Comparison of ENCODE assay signal across 8 cellular contexts in genomic region chr1:147172168-147173016, GRCh38. TPM values are rescaled to one million over a fixed set of nuclear protein-coding genes. Genes with fewer than 3 reads are reported as not detected.
A peak's percentile ranks its signal among the peaks of the same experiment; 100 is the strongest.
DNase-seq lines count a peak whose midpoint lies in the region; ATAC-seq and TF ChIP-seq lines count a peak whose summit lies in the region.

TSS of gene PRKAB2 (minus strand) at chr1:147172470. CDS start at chr1:147172144, 326 bp downstream.

- H3K36me3 ChIP-seq in SK-N-MC (ENCODE audit: insufficient read depth, low read length): peaks cover 4% of the 10 kb centered on the region; the same call in 1 of the 2 replicates

- H3K4me3 ChIP-seq in SK-N-MC: peak within 1 kb of the TSS; percentile 95

- H3K9ac ChIP-seq in SK-N-MC (ENCODE audit: insufficient read length): peak within 1 kb of the TSS; percentile 83

- H3K9me3 Mint-ChIP-seq in activated naive CD4-positive, alpha-beta T cell treated with anti-CD3 and anti-CD28 coated beads, Interleukin-2, amount 50 U/mL, for 72 hours: peaks cover under 1 to 16% of the 10 kb centered on the region in 2 donors

- peak; percentile 52 for TF ChIP-seq POLR2A in GM10847 (IDR thresholded peaks at IDR 0.05; ENCODE audit: extremely low read depth, insufficient read length)

- H3K27ac Mint-ChIP-seq in activated naive CD4-positive, alpha-beta T cell treated with anti-CD3 and anti-CD28 coated beads, Interleukin-2, amount 50 U/mL, for 72 hours: peak within 1 kb of the TSS; percentile 93 to 98

- peaks cover 13 to 38% of the 10 kb centered on the region in 2 donors for H3K36me3 Mint-ChIP-seq in activated naive CD4-positive, alpha-beta T cell treated with anti-CD3 and anti-CD28 coated beads, Interleukin-2, amount 50 U/mL, for 72 hours

- H3K9me3 ChIP-seq in SK-N-MC (ENCODE audit: low read depth, low read length): no peaks in the 10 kb centered on the region

- H3K27ac ChIP-seq in SK-N-MC: 0 out of 2 replicates have a peak within 1 kb of the TSS, but pooled peaks have one; percentile 30
- peak within 1 kb of the TSS; percentile 78 for H3K27ac ChIP-seq in temporal lobe (ENCODE audit: low read depth, low read length)

- peak; percentile 87 for ATAC-seq in HG02571 (IDR thresholded peaks at IDR 0.05; ENCODE audit: unreplicated experiment)
- ATAC-seq in activated naive CD4-positive, alpha-beta T cell treated with anti-CD3 and anti-CD28 coated beads, Interleukin-2, amount 50 U/mL, for 72 hours: peak; percentile 91 to 92
- peak; percentile 98 for ATAC-seq in omental fat pad (ENCODE audit: low FRiP score)

- peak; percentile 96 for DNase-seq in NAMALWA (ENCODE audit: low spot score)
- DNase-seq in SK-N-MC (ENCODE audit: low read depth, low spot score): peak; percentile 45
- DNase-seq in activated naive CD4-positive, alpha-beta T cell treated with anti-CD3 and anti-CD28 coated beads, Interleukin-2, amount 50 U/mL, for 72 hours (ENCODE audit: low spot score in 2 of 2): peak; percentile 91 to 96
- peak; percentile 96 for DNase-seq in glomerular visceral epithelial cell (ENCODE audit: extremely low spot score)
- peak; percentile 71 for DNase-seq in omental fat pad (ENCODE audit: low spot score)

- peak in 2 of 3 donors; percentile 45 to 70 for TF ChIP-seq CTCF in omental fat pad (IDR thresholded peaks at IDR 0.05)

RNA-seq across cellular contexts. Expression of gene PRKAB2, which starts in this region (rescaled TPM):
- 1 to 10 TPM in 1 of 2 donors, under 1 TPM in 1; 0.57 to 8.6 TPM for total RNA-seq in activated naive CD4-positive, alpha-beta T cell treated with anti-CD3 and anti-CD28 coated beads, Interleukin-2, amount 50 U/mL, for 72 hours
- total RNA-seq in omental fat pad: 10 to 100 TPM in 2 of 4 donors, 1 to 10 TPM in 2; 4.4 to 14.0 (median 9.1) TPM
- total RNA-seq in temporal lobe: 48.9 TPM

Comparison
In these comparisons a context has a peak if more than half of its experiments do, and no peak if none do; other contexts are left out.
1. Peak in every context shown above with its lines: DNase-seq, ATAC-seq, H3K4me3 ChIP-seq and H3K27ac ChIP-seq.
2. DNase-seq: peak in every context shown above with its lines; median percentile 96 in NAMALWA; 96 in glomerular visceral epithelial cell; 94 in activated naive CD4-positive, alpha-beta T cell treated with anti-CD3 and anti-CD28 coated beads, Interleukin-2, amount 50 U/mL, for 72 hours; 71 in omental fat pad; 45 in SK-N-MC.